In the genomic region with DNA sequence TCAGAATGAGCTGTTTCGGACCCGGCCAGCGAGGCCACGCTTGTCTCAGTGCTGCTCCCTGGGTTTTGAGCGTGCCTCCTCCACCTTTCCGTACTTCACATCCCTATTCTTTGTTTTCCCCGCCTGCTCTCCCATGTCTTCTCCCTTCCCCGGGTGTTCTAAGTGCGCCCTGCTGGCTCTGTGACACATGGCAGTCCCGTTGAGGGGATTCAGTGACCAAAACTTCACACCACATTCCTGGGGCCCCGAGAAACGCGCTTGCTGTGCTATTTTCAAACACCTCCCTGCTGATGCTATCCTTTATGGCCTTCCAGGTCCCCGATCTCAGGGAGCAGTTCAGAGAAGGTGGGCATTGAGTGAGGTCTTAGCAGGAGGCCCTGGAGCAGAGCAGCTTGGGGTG, we compare ENCODE assay signal across 30 cellular contexts.
"Had no signal": no experiment of that assay in that cellular context is flagged by ENCODE, and none has a peak within 500 bp of the region (broad histone marks: within the 10 kb centered on the region; RNA-seq: fewer than 3 reads in every experiment).

No MANE protein-coding gene starts in this region.

- H3K4me3 Mint-ChIP-seq: activated B cell treated with CpG ODN at 0.5 μM for 24 hours; activated CD8-positive, alpha-beta T cell treated with anti-CD3 and anti-CD28 coated beads for 36 hours; activated naive CD8-positive, alpha-beta T cell; activated T-cell treated with anti-CD3 and anti-CD28 coated beads, Interleukin-2, amount 50 U/mL, for 4 hours; activated T-helper 17 cell treated with anti-CD3 and anti-CD28 coated beads, Interleukin-2, amount 50 U/mL, for 72 hours; T-helper 17 cell; T-helper 2 cell treated with Interferon-gamma antibody and Interleukin-4, amounts not matched to agents 5 μg/mL and 100 μg/mL, for 36 hours had no signal

- FAIRE-seq: endometrium, frontal cortex had no signal

- H3K27ac ChIP-seq: body of pancreas, colonic mucosa, WERI-Rb-1 had no signal

- H3K27ac Mint-ChIP-seq: activated B cell treated with CpG ODN at 0.5 μM for 24 hours; activated CD8-positive, alpha-beta T cell treated with anti-CD3 and anti-CD28 coated beads for 36 hours; activated naive CD8-positive, alpha-beta T cell; activated T-helper 17 cell treated with anti-CD3 and anti-CD28 coated beads, Interleukin-2, amount 50 U/mL, for 72 hours; T-helper 17 cell; T-helper 2 cell treated with Interferon-gamma antibody and Interleukin-4, amounts not matched to agents 5 μg/mL and 100 μg/mL, for 36 hours had no signal

- H3K4me1 Mint-ChIP-seq: activated B cell treated with CpG ODN at 0.5 μM for 24 hours; activated T-helper 17 cell treated with anti-CD3 and anti-CD28 coated beads, Interleukin-2, amount 50 U/mL, for 72 hours; T-helper 17 cell had no signal

- H3K27me3 Mint-ChIP-seq: T-helper 17 cell had no signal

- H3K4me1 ChIP-seq: colonic mucosa had no signal

- DNase-seq: activated B cell treated with CpG ODN at 0.5 μM for 24 hours; activated CD4-positive, alpha-beta T cell treated with anti-CD3 and anti-CD28 coated beads for 48 hours; activated CD4-positive, alpha-beta T cell treated with anti-CD3 and anti-CD28 coated beads, Interleukin-2, amount 50 U/mL, for 1 hour; activated CD4-positive, alpha-beta T cell treated with anti-CD3 and anti-CD28 coated beads, Interleukin-2, amount 50 U/mL, for 48 hours; activated CD8-positive, alpha-beta memory T cell treated with anti-CD3 and anti-CD28 coated beads for 24 hours; activated CD8-positive, alpha-beta T cell treated with anti-CD3 and anti-CD28 coated beads for 36 hours; activated effector memory CD4-positive, alpha-beta T cell treated with Interleukin-2 at 50 U/mL for 16 hours; activated gamma-delta T cell treated with Interleukin-2 at 50 U/mL for 16 hours; activated naive CD4-positive, alpha-beta T cell treated with anti-CD3 and anti-CD28 coated beads, Interleukin-2, amount 50 U/mL, for 16 hours; activated naive CD4-positive, alpha-beta T cell treated with Interleukin-2 at 50 U/mL for 16 hours; activated T-cell treated with anti-CD3 and anti-CD28 coated beads, Interleukin-2, amount 50 U/mL, for 4 hours; amniotic stem cell; anterior cingulate cortex; body of pancreas; central memory CD4-positive, alpha-beta T cell; cerebellar nuclear complex; colonic mucosa; effector CD8-positive, alpha-beta T cell; foreskin fibroblast; T-helper 1 cell; T-helper 17 cell; T1000; WERI-Rb-1 had no signal

- H3K36me3 ChIP-seq: colonic mucosa, WERI-Rb-1 had no signal

- ATAC-seq: activated CD4-positive, CD25-positive, alpha-beta regulatory T cell treated with anti-CD3 and anti-CD28 coated beads, Interleukin-2, amount 50 U/mL, for 24 hours; activated CD8-positive, alpha-beta T cell treated with anti-CD3 and anti-CD28 coated beads for 36 hours; activated T-cell treated with anti-CD3 and anti-CD28 coated beads, Interleukin-2, amount 50 U/mL, for 4 hours; activated T-helper 17 cell treated with anti-CD3 and anti-CD28 coated beads, Interleukin-2, amount 50 U/mL, for 72 hours; body of pancreas; esophagus mucosa; T-helper 17 cell had no signal

- H3K9me3 ChIP-seq: body of pancreas, colonic mucosa had no signal

- H3K4me3 ChIP-seq: body of pancreas, colonic mucosa had no signal

- H3K27me3 ChIP-seq: body of pancreas, colonic mucosa had no signal
